Comparison of ENCODE assay signal across 21 cellular contexts in the genomic region with DNA sequence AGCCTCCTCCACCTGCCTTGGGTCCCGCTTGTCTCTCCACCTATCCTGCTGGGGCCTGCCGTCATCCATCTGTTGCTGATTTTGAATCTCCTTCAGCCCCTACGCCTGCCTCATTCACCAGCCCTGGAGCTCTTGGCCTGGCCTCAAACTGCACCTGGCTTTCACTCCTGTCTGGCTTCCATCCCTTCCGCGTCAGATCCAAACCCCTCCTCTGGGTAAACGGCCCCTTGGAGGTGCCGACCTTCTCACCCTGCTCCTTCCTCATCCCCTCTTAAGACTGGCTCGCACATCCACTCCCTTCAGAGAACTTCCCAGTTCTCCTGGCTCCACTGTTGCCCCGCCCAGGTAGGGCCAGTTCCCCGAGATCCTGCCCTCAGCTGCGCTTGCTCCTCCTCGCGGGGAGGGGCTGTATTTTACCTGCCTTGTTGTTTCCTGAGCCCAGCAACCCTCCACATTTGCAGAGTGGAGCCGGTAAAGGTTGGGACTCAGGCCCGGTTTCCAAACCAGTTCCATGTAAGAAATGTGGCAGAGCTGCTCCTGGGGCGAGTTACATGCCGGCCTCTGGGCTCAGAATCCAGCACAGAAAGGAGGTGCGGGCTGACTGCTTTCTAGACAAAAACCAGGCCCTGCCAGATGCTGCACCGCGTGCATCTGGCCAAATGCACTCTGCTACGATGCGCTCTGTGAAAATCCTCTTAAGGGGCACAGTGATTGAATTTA. TPM values are rescaled to one million over a fixed set of nuclear protein-coding genes. Genes with fewer than 3 reads are reported as not detected.
A peak's percentile ranks its signal among the peaks of the same experiment; 100 is the strongest.
DNase-seq lines count a peak whose midpoint lies in the region; ATAC-seq, FAIRE-seq and TF ChIP-seq lines count a peak whose summit lies in the region.
"Had no signal": no experiment of that assay in that cellular context is flagged by ENCODE, and none has a peak within 500 bp of the region (broad histone marks: within the 10 kb centered on the region; RNA-seq: fewer than 3 reads in every experiment).

No MANE protein-coding gene starts in this region.

- H3K4me1 ChIP-seq in SK-N-SH (ENCODE audit: control insufficient read depth in 1 of 2, insufficient read depth in 2 of 2, low read depth in 1 of 2, low read length in 1 of 2) (peaks cover 0 to 3% of the 10 kb centered on the region in 2 experiments; a peak in 1 of 4 replicates), colonic mucosa (no peaks in the 10 kb centered on the region), HepG2 (ENCODE audit: insufficient read depth, low read length) (peaks cover 71% of the 10 kb centered on the region), transverse colon (peaks cover 0 to 24% (median 18%) of the 10 kb centered on the region in 4 donors)
- H3K4me1 ChIP-seq: tibial nerve had no signal

- H4K20me1 ChIP-seq in SK-N-SH (ENCODE audit: insufficient read depth) = no peaks in the 10 kb centered on the region
- H4K20me1 ChIP-seq in HepG2 (ENCODE audit: insufficient read depth, low read length) = no peaks in the 10 kb centered on the region

- H3K79me2 ChIP-seq in SK-N-SH (ENCODE audit: insufficient read depth) (no peaks in the 10 kb centered on the region), HepG2 (ENCODE audit: insufficient read depth, low read length) (no peaks in the 10 kb centered on the region)

- H2AFZ ChIP-seq in SK-N-SH (ENCODE audit: low read depth) = no peak overlapping the region
- no peak overlapping the region for H2AFZ ChIP-seq in HepG2 (ENCODE audit: low read length)

- no peaks in the 10 kb centered on the region for H3F3A ChIP-seq in SK-N-SH (replicated peaks; ENCODE audit: insufficient read depth)

- ATAC-seq in SK-N-SH treated with all-trans-retinoic acid at 6 μM for 48 hours (no peak), HepG2 (peak; percentile 34)
- ATAC-seq: activated CD8-positive, alpha-beta T cell treated with anti-CD3 and anti-CD28 coated beads for 36 hours; naive thymus-derived CD8-positive, alpha-beta T cell; stimulated activated effector memory CD8-positive, alpha-beta T cell treated with anti-CD3 and anti-CD28 coated beads, Interleukin-12 subunit alpha, Interleukin-12 subunit beta, amount 100 ng/mL, for 72 hours; T-cell had no signal

- TF ChIP-seq POLR2A in HepG2 (IDR thresholded peaks at IDR 0.05; ENCODE audit: insufficient read depth in 1 of 2, low read depth in 2 of 2, low read length in 2 of 2) (no peak), transverse colon (IDR thresholded peaks at IDR 0.05) (no peak)

- H3K4me3 ChIP-seq in SK-N-SH (ENCODE audit: low read depth in 2 of 2, low read length in 1 of 2) (no peak overlapping the region), colonic mucosa (no peak overlapping the region), HepG2 (replicated peaks in 1 of 3; ENCODE audit: insufficient read depth in 1 of 3, low read depth in 2 of 3, low read length in 3 of 3) (peak overlapping the region in 1 of 3 experiments; percentile 50; a peak in 2 of 6 replicates), transverse colon (no peak overlapping the region)
- H3K4me3 ChIP-seq: tibial nerve had no signal

- H3K27ac ChIP-seq in SK-N-SH (ENCODE audit: low read depth in 2 of 2, low read length in 1 of 2) (no peak overlapping the region), colonic mucosa (no peak overlapping the region), HepG2 (ENCODE audit: extremely low read length, insufficient read depth, low read length) (peak overlapping the region; percentile 20), transverse colon (peak overlapping the region in 1 of 4 donors; percentile 26)
- H3K27ac ChIP-seq: C4-2B, KMS-11, tibial nerve, WERI-Rb-1 had no signal

- POLR2A ChIA-PET in SK-N-SH (lab: Yijun Ruan, JAX) (interaction anchor here (0.6 kb wide), 1 partner anchor 11 kb away, joined by 7 read pairs; no protein-coding TSS in a partner anchor), HepG2 (lab: Yijun Ruan, JAX) (interaction anchor here (5.9 kb wide), 1 partner anchor 13 kb away, joined by 48 read pairs; a partner anchor contains a TSS)

- H3K36me3 ChIP-seq in SK-N-SH (replicated peaks in 1 of 2; ENCODE audit: control insufficient read depth in 1 of 2, insufficient read depth in 2 of 2, low read length in 1 of 2) (no peaks in the 10 kb centered on the region), colonic mucosa (no peaks in the 10 kb centered on the region), HepG2 (replicated peaks in 1 of 2; ENCODE audit: control insufficient read depth in 1 of 2, insufficient read depth in 2 of 2, low read length in 2 of 2) (no peaks in the 10 kb centered on the region), transverse colon (no peaks in the 10 kb centered on the region)
- H3K36me3 ChIP-seq: tibial nerve, WERI-Rb-1 had no signal

- intact Hi-C loops in colonic mucosa (cut with DNase I) (no loop called here), HepG2 (cut with micrococcal nuclease; ENCODE audit: unreplicated experiment) (no loop called here), transverse colon (cut with DNase I; ENCODE audit: low total_unique reads) (no loop called here)

- no peaks in the 10 kb centered on the region for H3K9me3 ChIP-seq in SK-N-SH
- H3K9me3 ChIP-seq in colonic mucosa = no peaks in the 10 kb centered on the region
- H3K9me3 ChIP-seq in HepG2 (ENCODE audit: low read length) = no peaks in the 10 kb centered on the region
- no peaks in the 10 kb centered on the region for H3K9me3 ChIP-seq in transverse colon
- H3K9me3 ChIP-seq: tibial nerve had no signal

- H3K9me2 ChIP-seq in SK-N-SH = no peaks in the 10 kb centered on the region

- WGBS in SK-N-SH (ENCODE audit: low lambda C conversion rate) = 46% methylated on average over 20 of the region's 22 CpGs
- 48% methylated on average over 15 of the region's 22 CpGs for WGBS in HepG2 (ENCODE audit: low lambda C conversion rate)
- WGBS in transverse colon (ENCODE audit: low coverage in 1 of 2), 2 donors = 31 to 49% methylated on average over 5 to 21 of the region's 22 CpGs

- TF ChIP-seq RAD21 in SK-N-SH (IDR thresholded peaks at IDR 0.05; ENCODE audit: low read length) = no peak
- no peak for TF ChIP-seq RAD21 in HepG2 (CRISPR knock-in tag; IDR thresholded peaks at IDR 0.05)

- H3K9ac ChIP-seq in SK-N-SH (no peak overlapping the region), colonic mucosa (ENCODE audit: low read depth in 2 of 2, low read length in 2 of 2) (no peak overlapping the region), HepG2 (ENCODE audit: insufficient read depth, low read depth, low read length) (no peak overlapping the region; the same call in 1 of the 2 replicates)
- H3K9ac ChIP-seq: KMS-11 had no signal

- in situ Hi-C loops in HepG2 (cut with HindIII; ENCODE audit: extremely low pct_ligation_motif_present, low pct_unique_long_range_greater_than_20kb) (no loop called here), transverse colon (cut with MboI; ENCODE audit: low pct_ligation_motif_present in 1 of 4, low pct_unique_long_range_greater_than_20kb in 1 of 4, low sequenced_read_pairs in 3 of 4) (no loop called here)

- no TSS peak for BruUV-seq in HepG2 (replicated peaks; lab: Mats Ljungman, UMichigan)

- no peak overlapping the region for H3K4me2 ChIP-seq in SK-N-SH
- peak overlapping the region; percentile 59 for H3K4me2 ChIP-seq in HepG2 (ENCODE audit: low read depth, low read length)
- H3K4me2 ChIP-seq: KMS-11 had no signal

- TF ChIP-seq CTCF in SK-N-SH (IDR thresholded peaks at IDR 0.05) = no peak
- TF ChIP-seq CTCF in colonic mucosa (IDR thresholded peaks at IDR 0.05) = no peak
- TF ChIP-seq CTCF in HepG2 (CRISPR knock-in tag; IDR thresholded peaks at IDR 0.05) = peak; percentile 39
- TF ChIP-seq CTCF in transverse colon (IDR thresholded peaks at IDR 0.05) = peak in 1 of 5 experiments; percentile 47

- TF ChIP-seq EP300 in SK-N-SH (IDR thresholded peaks at IDR 0.05; ENCODE audit: borderline replicate concordance in 1 of 2, low read depth in 1 of 2, low read length in 1 of 2) (no peak), HepG2 (IDR thresholded peaks at IDR 0.05; ENCODE audit: low read depth in 2 of 2, low read length in 2 of 2) (no peak), HepG2 (CRISPR knock-in tag; IDR thresholded peaks at IDR 0.05; ENCODE audit: borderline replicate concordance) (no peak), transverse colon (IDR thresholded peaks at IDR 0.05; ENCODE audit: low read depth) (no peak)

- H3K27me3 ChIP-seq in SK-N-SH (ENCODE audit: insufficient read depth) (no peaks in the 10 kb centered on the region), colonic mucosa (no peaks in the 10 kb centered on the region), HepG2 (ENCODE audit: control insufficient read depth in 1 of 2, insufficient read depth in 2 of 2, low read length in 2 of 2) (0 out of 5 replicates have a peak, but pooled peaks cover 0 to 6% of the 10 kb centered on the region in 2 experiments), transverse colon (no peaks in the 10 kb centered on the region)
- H3K27me3 ChIP-seq: tibial nerve had no signal

- CTCF ChIA-PET in SK-N-SH (lab: Yijun Ruan, JAX) (interaction anchor here (1.1 to 1.5 kb wide), 2 partner anchors 14 to 15 kb away, joined by 3 read pairs; a partner anchor contains a TSS), HepG2 (lab: Yijun Ruan, JAX; ENCODE audit: low intra/inter-chr PET ratio, low total read pairs) (no interaction called here)

- DNase-seq in SK-N-SH (peak; percentile 62), colonic mucosa (peak; percentile 87), HepG2 (ENCODE audit: low spot score) (no peak), transverse colon (peak; percentile 75), 8988T (no peak), NCI-H2029 (lab: John Stamatoyannopoulos, UW) (no peak), NCI-H526 (lab: John Stamatoyannopoulos, UW) (no peak)
- DNase-seq: activated CD8-positive, alpha-beta T cell treated with anti-CD3 and anti-CD28 coated beads for 36 hours; amygdala; hippocampal formation; naive thymus-derived CD8-positive, alpha-beta T cell; NCI-H1105; T-cell; WERI-Rb-1 had no signal

- FAIRE-seq in HepG2 (lab: Jason Lieb, UNC) = no peak
- FAIRE-seq: A204.1, H54 had no signal

RNA-seq across cellular contexts. Expression of a gene that starts 13.9 kb away (rescaled TPM):
- polyA plus RNA-seq in SK-N-SH (2012; rRNA removed) (under 0.01 and 0.03 TPM in 2 replicates), HepG2 (2011; rRNA removed) (13.0 and 16.0 TPM in 2 replicates)
- 0.01 and 0.03 TPM in 2 replicates for polyA plus RNA-seq in SK-N-SH (2012; cell fraction: cytosol; rRNA removed)
- 0.11 TPM in 2 replicates for polyA plus RNA-seq in SK-N-SH (2012; cell fraction: nucleus; rRNA removed)
- total RNA-seq in colonic mucosa (10 to 100 TPM; 26.0 to 38.1 TPM), HepG2 (2016; rRNA removed; fragmentation: Illumina TruSeq; extraction: Trizol) (10.2 and 10.5 TPM in 2 replicates), transverse colon (10 to 100 TPM; 26.2 to 95.5 (median 45.1) TPM)
- total RNA-seq in HepG2 (2016; cell fraction: cytosol; rRNA removed; fragmentation: Illumina TruSeq; extraction: Trizol; ENCODE audit: low read depth) = 21.4 and 22.4 TPM in 2 replicates
- total RNA-seq in HepG2 (2016; cell fraction: insoluble cytoplasmic fraction; rRNA removed; fragmentation: Illumina TruSeq; extraction: Trizol) = 10.1 and 10.2 TPM in 2 replicates
- 14.0 and 14.5 TPM in 2 replicates for total RNA-seq in HepG2 (2016; cell fraction: membrane; rRNA removed; fragmentation: Illumina TruSeq; extraction: Trizol)
- 30.8 and 38.1 TPM in 2 replicates for total RNA-seq in HepG2 (2016; cell fraction: nucleus; rRNA removed; fragmentation: Illumina TruSeq; extraction: Trizol)
- polyA plus RNA-seq in HepG2 (2011; cell fraction: cytosol; rRNA removed) = 8.0 and 9.2 TPM in 2 replicates
- polyA plus RNA-seq in HepG2 (2011; cell fraction: nucleus; rRNA removed) = 60.2 and 68.0 TPM in 2 replicates
- polyA plus RNA-seq in HepG2 (2012) = 11.6 and 14.7 TPM in 2 replicates
- 1.2 and 1.3 TPM in 2 replicates for polyA plus RNA-seq in HepG2 (2016; cell fraction: cytosol; fragmentation: Illumina TruSeq; extraction: Trizol; ENCODE audit: low read depth)
- 5.5 and 10.0 TPM in 2 replicates for polyA plus RNA-seq in HepG2 (2016; cell fraction: insoluble cytoplasmic fraction; fragmentation: Illumina TruSeq; extraction: Trizol; ENCODE audit: low read depth)
- polyA plus RNA-seq in HepG2 (2016; cell fraction: membrane; fragmentation: Illumina TruSeq; extraction: Trizol; ENCODE audit: low read depth) = 2.4 and 3.2 TPM in 2 replicates
- polyA plus RNA-seq in HepG2 (2016; cell fraction: nucleus; fragmentation: Illumina TruSeq; extraction: Trizol; ENCODE audit: insufficient read depth, low read depth) = 26.0 and 26.8 TPM in 2 replicates
- 0.21 and 90.9 TPM in 2 replicates for polyA minus RNA-seq in HepG2 (2011; rRNA and poly(A)+ RNA removed; ENCODE audit: low replicate concordance)
- polyA minus RNA-seq in HepG2 (2011; cell fraction: cytosol; rRNA and poly(A)+ RNA removed) = 22.8 and 29.4 TPM in 2 replicates
- polyA minus RNA-seq in HepG2 (2011; cell fraction: nucleus; rRNA and poly(A)+ RNA removed) = 98.9 and 104 TPM in 2 replicates
- total RNA-seq: activated CD8-positive, alpha-beta T cell treated with anti-CD3 and anti-CD28 coated beads for 36 hours; naive thymus-derived CD8-positive, alpha-beta T cell had no signal
- polyA plus RNA-seq: naive thymus-derived CD8-positive, alpha-beta T cell had no signal

Comparison
In these comparisons a context has a peak if more than half of its experiments do, and no peak if none do; other contexts are left out.
1. DNase-seq: peak in SK-N-SH (single experiment), colonic mucosa (single experiment) and transverse colon (single experiment); none in HepG2 (single experiment), 8988T (single experiment), NCI-H2029 (single experiment) and NCI-H526 (0 of 2).